In genomic region chr3:125374996-125375941, GRCh38 we compare ENCODE assay signal across 8 cellular contexts. TPM values are rescaled to one million over a fixed set of nuclear protein-coding genes. Genes with fewer than 3 reads are reported as not detected.
DNase-seq lines count a peak whose midpoint lies in the region; ATAC-seq, FAIRE-seq and TF ChIP-seq lines count a peak whose summit lies in the region.

A gene with protein sequence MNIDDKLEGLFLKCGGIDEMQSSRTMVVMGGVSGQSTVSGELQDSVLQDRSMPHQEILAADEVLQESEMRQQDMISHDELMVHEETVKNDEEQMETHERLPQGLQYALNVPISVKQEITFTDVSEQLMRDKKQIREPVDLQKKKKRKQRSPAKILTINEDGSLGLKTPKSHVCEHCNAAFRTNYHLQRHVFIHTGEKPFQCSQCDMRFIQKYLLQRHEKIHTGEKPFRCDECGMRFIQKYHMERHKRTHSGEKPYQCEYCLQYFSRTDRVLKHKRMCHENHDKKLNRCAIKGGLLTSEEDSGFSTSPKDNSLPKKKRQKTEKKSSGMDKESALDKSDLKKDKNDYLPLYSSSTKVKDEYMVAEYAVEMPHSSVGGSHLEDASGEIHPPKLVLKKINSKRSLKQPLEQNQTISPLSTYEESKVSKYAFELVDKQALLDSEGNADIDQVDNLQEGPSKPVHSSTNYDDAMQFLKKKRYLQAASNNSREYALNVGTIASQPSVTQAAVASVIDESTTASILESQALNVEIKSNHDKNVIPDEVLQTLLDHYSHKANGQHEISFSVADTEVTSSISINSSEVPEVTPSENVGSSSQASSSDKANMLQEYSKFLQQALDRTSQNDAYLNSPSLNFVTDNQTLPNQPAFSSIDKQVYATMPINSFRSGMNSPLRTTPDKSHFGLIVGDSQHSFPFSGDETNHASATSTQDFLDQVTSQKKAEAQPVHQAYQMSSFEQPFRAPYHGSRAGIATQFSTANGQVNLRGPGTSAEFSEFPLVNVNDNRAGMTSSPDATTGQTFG (minus strand): TSS chr3:125375325. CDS start chr3:125313640, 61,685 bp downstream.

- 1% methylated on average over 42 of the region's 69 CpGs for WGBS in HUES64

- H4K20me1 ChIP-seq in OCI-LY3 (ENCODE audit: insufficient read depth, low read length) (peaks cover 20% of the 10 kb centered on the region), endothelial cell of umbilical vein (replicated peaks; ENCODE audit: control insufficient read depth, extremely low read depth, insufficient read depth, low read length) (peaks cover 7% of the 10 kb centered on the region)

- H3K4me2 ChIP-seq in OCI-LY3 (ENCODE audit: low read length) (peak within 1 kb of the TSS; percentile 98), endothelial cell of umbilical vein (ENCODE audit: insufficient read depth, low read length) (peak within 1 kb of the TSS; percentile 88)

- H3K4me3 ChIP-seq in HUES64 (ENCODE audit: low read length) (peak within 1 kb of the TSS; percentile 91), OCI-LY3 (ENCODE audit: low read length) (peak within 1 kb of the TSS; percentile 93), endothelial cell of umbilical vein (replicated peaks in 1 of 3; ENCODE audit: insufficient read depth in 1 of 3, low read depth in 1 of 3, low read length in 3 of 3) (peak within 1 kb of the TSS; percentile 90 to 100 (median 95))

- H3K4me1 ChIP-seq in HUES64 (ENCODE audit: insufficient read depth, low read length), result peaks cover 16% of the 10 kb centered on the region
- peaks cover 16% of the 10 kb centered on the region for H3K4me1 ChIP-seq in OCI-LY3 (ENCODE audit: low read length)
- H3K4me1 ChIP-seq in endothelial cell of umbilical vein (ENCODE audit: control insufficient read depth, extremely low read depth, insufficient read depth, low read length), result peaks cover 15% of the 10 kb centered on the region

- H3K36me3 ChIP-seq in HUES64 (ENCODE audit: insufficient read depth, low read length) (no peaks in the 10 kb centered on the region), OCI-LY3 (replicated peaks; ENCODE audit: low read depth, low read length) (peaks cover 7% of the 10 kb centered on the region), endothelial cell of umbilical vein (ENCODE audit: control insufficient read depth in 2 of 2, extremely low read depth in 1 of 2, insufficient read depth in 2 of 2, low read length in 2 of 2) (no peaks in the 10 kb centered on the region)

- TF ChIP-seq CTCF in OCI-LY3 (IDR thresholded peaks at IDR 0.05; ENCODE audit: low read depth, low read length) (no peak), endothelial cell of umbilical vein (IDR thresholded peaks at IDR 0.05; ENCODE audit: extremely low read depth in 1 of 2, insufficient read depth in 1 of 2, low read depth in 1 of 2, low read length in 2 of 2) (peak in 1 of 2 donors; percentile 3)

- H3K9me1 ChIP-seq in endothelial cell of umbilical vein (replicated peaks; ENCODE audit: control insufficient read depth, extremely low read depth, insufficient read depth, low read length), result no peaks in the 10 kb centered on the region

- peak; percentile 95 for DNase-seq in COR-L47 (lab: John Stamatoyannopoulos, UW)
- DNase-seq in activated CD8-positive, alpha-beta memory T cell treated with anti-CD3 and anti-CD28 coated beads, Interleukin-2, amount 50 U/mL, for 48 hours, result peak; percentile 93
- DNase-seq in endothelial cell of umbilical vein (ENCODE audit: low read depth, low spot score), result peak; percentile 92
- DNase-seq in midbrain (lab: John Stamatoyannopoulos, UW), result peak; percentile 93
- peak; percentile 81 to 85 for DNase-seq in stimulated activated CD8-positive, alpha-beta memory T cell treated with anti-CD3 and anti-CD28 coated beads, Interleukin-15, amount 100 ng/mL, for 48 hours (ENCODE audit: low read depth in 2 of 2)

- peak; percentile 91 for TF ChIP-seq POLR2A in endothelial cell of umbilical vein (IDR thresholded peaks at IDR 0.05; ENCODE audit: low read depth, low read length)

- peak within 1 kb of the TSS; percentile 78 for H3K27ac ChIP-seq in HUES64 (ENCODE audit: low read depth, low read length)
- peak within 1 kb of the TSS; percentile 63 for H3K27ac ChIP-seq in OCI-LY3 (ENCODE audit: low read length)
- H3K27ac ChIP-seq in endothelial cell of umbilical vein (ENCODE audit: insufficient read depth, low read depth, low read length), result peak within 1 kb of the TSS; percentile 57

- no peaks in the 10 kb centered on the region for H3K9me3 ChIP-seq in HUES64 (ENCODE audit: insufficient read depth, low read depth, low read length)
- H3K9me3 ChIP-seq in OCI-LY3 (ENCODE audit: insufficient read depth, low read length), result no peaks in the 10 kb centered on the region
- H3K9me3 ChIP-seq in endothelial cell of umbilical vein (replicated peaks; ENCODE audit: control insufficient read depth, insufficient read depth, low read length), result no peaks in the 10 kb centered on the region

- intact Hi-C loops in endothelial cell of umbilical vein (cut with micrococcal nuclease), result loop anchor here (2.0 to 5.0 kb wide), 5 partner anchors 108 to 318 kb away; partner anchors contain the start of gene OSBPL11

- CTCF ChIA-PET in endothelial cell of umbilical vein (lab: Charles Lee), result interaction anchor here (1.6 to 2.6 kb wide), 2 partner anchors 11 to 18 kb away, joined by 4 to 6 read pairs; no protein-coding TSS in a partner anchor

- H2AFZ ChIP-seq in OCI-LY3 (ENCODE audit: low read depth, low read length) (peak within 1 kb of the TSS; percentile 47; the same call in 1 of the 2 replicates), endothelial cell of umbilical vein (ENCODE audit: low read depth, low read length) (peak within 1 kb of the TSS; percentile 66)

- H3K9ac ChIP-seq in HUES64 (ENCODE audit: low read depth, low read length) (peak within 1 kb of the TSS; percentile 93), OCI-LY3 (ENCODE audit: low read length) (peak within 1 kb of the TSS; percentile 96), endothelial cell of umbilical vein (replicated peaks; ENCODE audit: extremely low read depth, insufficient read depth, low read length) (peak within 1 kb of the TSS; percentile 89)

- dilution Hi-C loops in endothelial cell of umbilical vein (cut with MboI; ENCODE audit: extremely low pct_ligation_motif_present, low sequenced_read_pairs), result no loop called here

- FAIRE-seq in endothelial cell of umbilical vein (lab: Jason Lieb, UNC), result peak; percentile 89

- H3K79me2 ChIP-seq in OCI-LY3 (ENCODE audit: low read length), result peaks cover 58% of the 10 kb centered on the region
- H3K79me2 ChIP-seq in endothelial cell of umbilical vein (ENCODE audit: control insufficient read depth, insufficient read depth, low read length), result peaks cover 44% of the 10 kb centered on the region

- peak; percentile 79 for ATAC-seq in GM21390 (IDR thresholded peaks at IDR 0.05; ENCODE audit: unreplicated experiment)

- POLR2A ChIA-PET in endothelial cell of umbilical vein (lab: Charles Lee), result no interaction called here

- TSS peak; percentile 81 for BruUV-seq in endothelial cell of umbilical vein (replicated peaks; lab: Mats Ljungman, UMichigan)

- H3K27me3 ChIP-seq in HUES64 (ENCODE audit: insufficient read depth, low read length), result no peaks in the 10 kb centered on the region
- H3K27me3 ChIP-seq in OCI-LY3 (ENCODE audit: low read depth, low read length), result no peaks in the 10 kb centered on the region
- no peaks in the 10 kb centered on the region for H3K27me3 ChIP-seq in endothelial cell of umbilical vein (ENCODE audit: control insufficient read depth in 2 of 2, insufficient read depth in 2 of 2, low read length in 2 of 2)

TF ChIP-seq in endothelial cell of umbilical vein, 7 proteins besides CTCF, POLR2A, EP300 and RAD21:
- no peak for TF ChIP-seq FOS (IDR thresholded peaks at IDR 0.05; ENCODE audit: borderline replicate concordance, insufficient read depth, low read length)
- no peak for TF ChIP-seq MAX (IDR thresholded peaks at IDR 0.05; ENCODE audit: insufficient read depth, insufficient read length)
- peak; percentile 33 for TF ChIP-seq MYC (IDR thresholded peaks at IDR 0.05; ENCODE audit: low read depth, low read length)
- peak; percentile 93 for TF ChIP-seq POLR2AphosphoS5 (IDR thresholded peaks at IDR 0.05; ENCODE audit: insufficient read depth, low read depth, low read length)
TF ChIP-seq in endothelial cell of umbilical vein: peak in this region for 2.

RNA-seq across cellular contexts. Expression of the gene that starts here (rescaled TPM):
- polyA plus RNA-seq in HUES64 (2013, experiment 1 of 2), result 11.6 TPM
- polyA plus RNA-seq in HUES64 (2013, experiment 2 of 2), result 13.6 TPM
- total RNA-seq in endothelial cell of umbilical vein, result 38.2 and 41.3 TPM in 2 replicates
- polyA plus RNA-seq in endothelial cell of umbilical vein, result 7.1 and 8.0 TPM in 2 replicates
- polyA plus RNA-seq in endothelial cell of umbilical vein (2011; cell fraction: cytosol; rRNA removed), result 10.0 and 10.8 TPM in 2 replicates
- polyA plus RNA-seq in endothelial cell of umbilical vein (2011; cell fraction: nucleus; rRNA removed), result 19.2 and 20.1 TPM in 2 replicates
- 19.7 and 23.1 TPM in 2 replicates for polyA plus RNA-seq in endothelial cell of umbilical vein (2012)
- polyA minus RNA-seq in endothelial cell of umbilical vein, result 69.5 and 76.2 TPM in 2 replicates
- polyA minus RNA-seq in endothelial cell of umbilical vein (2011; cell fraction: cytosol; rRNA and poly(A)+ RNA removed), result 34.3 TPM
- polyA minus RNA-seq in endothelial cell of umbilical vein (2011; cell fraction: nucleus; rRNA and poly(A)+ RNA removed), result 45.0 and 60.9 TPM in 2 replicates

Comparison
In these comparisons a context has a peak if more than half of its experiments do, and no peak if none do; other contexts are left out.
1. Peak in every context shown above with its lines: DNase-seq, ATAC-seq, H3K4me3 ChIP-seq and H3K27ac ChIP-seq.